Comparison of ENCODE assay signal across 8 cellular contexts in the genomic region with DNA sequence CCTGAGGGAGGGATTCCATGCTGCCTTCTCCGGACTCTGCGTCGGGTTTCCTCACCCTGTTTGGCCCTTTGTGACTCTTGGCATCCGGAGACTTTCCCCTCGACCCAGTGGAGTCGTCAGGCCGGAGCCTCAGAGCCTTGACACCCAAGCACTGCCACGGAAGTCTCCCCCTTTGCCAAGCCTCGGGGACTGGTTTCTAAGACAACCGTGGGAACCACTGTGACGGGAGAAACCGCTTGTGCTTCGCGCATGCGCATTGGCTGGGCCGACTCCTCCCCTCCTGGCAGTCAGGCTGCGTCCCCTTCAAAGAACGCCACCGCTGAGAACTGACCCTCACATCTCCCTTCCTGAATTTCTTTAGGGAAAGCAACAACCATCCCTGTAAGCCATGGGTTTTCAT.
A peak's percentile ranks its signal among the peaks of the same experiment; 100 is the strongest.
DNase-seq lines count a peak whose midpoint lies in the region; ATAC-seq and TF ChIP-seq lines count a peak whose summit lies in the region.
"Not testable (repeated sequence)": the region's sequence is repeated elsewhere in the genome, so short reads cannot be mapped to it uniquely, and the experiment has no call there.

No MANE protein-coding gene starts in this region.

- H3K4me1 Mint-ChIP-seq in CD8-positive, alpha-beta memory T cell; central memory CD8-positive, alpha-beta T cell: not testable (repeated sequence)

- POLR2A ChIA-PET in CD8-positive, alpha-beta memory T cell (lab: Charles Lee) = not testable (repeated sequence)

- ATAC-seq in central memory CD8-positive, alpha-beta T cell (replicated peaks; ENCODE audit: extremely low read depth, poor library complexity, severe bottlenecking); gastroesophageal sphincter: not testable (repeated sequence)

- TF ChIP-seq EP300 in gastroesophageal sphincter (IDR thresholded peaks at IDR 0.05) = not testable (repeated sequence)

- H3K27ac ChIP-seq in CD8-positive, alpha-beta memory T cell (ENCODE audit: low read depth, low read length); thyroid gland: not testable (repeated sequence)
- peak overlapping the region in 1 of 4 donors; percentile 61 for H3K27ac ChIP-seq in gastroesophageal sphincter

- intact Hi-C loops in thyroid gland (cut with DNase I) = not testable (repeated sequence)

- H3K27me3 Mint-ChIP-seq in CD8-positive, alpha-beta memory T cell; central memory CD8-positive, alpha-beta T cell: not testable (repeated sequence)

- not testable (repeated sequence) for H3K9me3 ChIP-seq in CD8-positive, alpha-beta memory T cell (ENCODE audit: low read length); gastroesophageal sphincter; thyroid gland

- not testable (repeated sequence) for H3K27me3 ChIP-seq in CD8-positive, alpha-beta memory T cell (ENCODE audit: insufficient read depth, low read length, poor library complexity, severe bottlenecking); gastroesophageal sphincter; thyroid gland

- H3K36me3 ChIP-seq in CD8-positive, alpha-beta memory T cell (ENCODE audit: insufficient read depth, low read length); gastroesophageal sphincter; thyroid gland: not testable (repeated sequence)

- TF ChIP-seq POLR2A in gastroesophageal sphincter (IDR thresholded peaks at IDR 0.05); thyroid gland (IDR thresholded peaks at IDR 0.05): not testable (repeated sequence)

- not testable (repeated sequence) for H3K27ac Mint-ChIP-seq in CD8-positive, alpha-beta memory T cell; central memory CD8-positive, alpha-beta T cell (ENCODE audit: low read depth)

- not testable (repeated sequence) for TF ChIP-seq CTCF in gastroesophageal sphincter (IDR thresholded peaks at IDR 0.05); thyroid gland (IDR thresholded peaks at IDR 0.05)

- DNase-seq in CD8-positive, alpha-beta memory T cell = peak in 3 of 5 donors; percentile 13 to 53 (median 22)
- peak; percentile 16 for DNase-seq in NCI-H1092 treated with DMSO at 0.1 percent for 48 hours (lab: John Stamatoyannopoulos, UW)
- peak; percentile 15 for DNase-seq in activated T-cell treated with anti-CD3 and anti-CD28 coated beads for 48 hours (ENCODE audit: low read depth)
- peak in 1 of 2 donors; percentile 34 for DNase-seq in central memory CD8-positive, alpha-beta T cell (ENCODE audit: low spot score in 2 of 2)
- peak; percentile 20 for DNase-seq in left kidney (ENCODE audit: low read depth, low spot score)
- DNase-seq in stimulated activated CD4-positive, alpha-beta T cell treated with anti-CD3 and anti-CD28 coated beads, Interleukin-15, amount 100 ng/mL, for 24 hours = peak; percentile 34
- peak; percentile 45 to 59 for DNase-seq in thyroid gland

- WGBS in gastroesophageal sphincter (ENCODE audit: low coverage in 1 of 2), 2 donors = no CpG with 5 or more reads among the region's 19 CpGs
- WGBS in thyroid gland, 2 donors = no CpG with 5 or more reads among the region's 19 CpGs

- CTCF ChIA-PET in CD8-positive, alpha-beta memory T cell (lab: Charles Lee) = not testable (repeated sequence)

- H3K4me1 ChIP-seq in CD8-positive, alpha-beta memory T cell (ENCODE audit: insufficient read depth, low read length); gastroesophageal sphincter; thyroid gland: not testable (repeated sequence)

- H3K4me3 Mint-ChIP-seq in CD8-positive, alpha-beta memory T cell = not testable (repeated sequence)
- H3K4me3 Mint-ChIP-seq in central memory CD8-positive, alpha-beta T cell = peak overlapping the region; percentile 55

- H3K9me3 Mint-ChIP-seq in CD8-positive, alpha-beta memory T cell; central memory CD8-positive, alpha-beta T cell: not testable (repeated sequence)

- H3K36me3 Mint-ChIP-seq in CD8-positive, alpha-beta memory T cell; central memory CD8-positive, alpha-beta T cell (ENCODE audit: insufficient read depth): not testable (repeated sequence)

- H3K4me3 ChIP-seq in CD8-positive, alpha-beta memory T cell (ENCODE audit: low read length); thyroid gland (replicated peaks in 1 of 3): not testable (repeated sequence)
- peak overlapping the region; percentile 20 to 40 for H3K4me3 ChIP-seq in gastroesophageal sphincter
